In genomic region chr20:50877232-50877631, GRCh38 we compare ENCODE assay signal across 16 cellular contexts.
"Had no signal": no experiment of that assay in that cellular context is flagged by ENCODE, and none has a peak within 500 bp of the region (broad histone marks: within the 10 kb centered on the region; RNA-seq: fewer than 3 reads in every experiment).

No MANE protein-coding gene starts in this region.

- H3K27me3 ChIP-seq: esophagus squamous epithelium, gastroesophageal sphincter, neutrophil, testis, tibial nerve had no signal

- ATAC-seq: gastroesophageal sphincter; naive thymus-derived CD4-positive, alpha-beta T cell; right cardiac atrium; stimulated activated naive CD8-positive, alpha-beta T cell treated with anti-CD3 and anti-CD28 coated beads, Interleukin-15, Interleukin-2, amounts not matched to agents 100 U/mL and 50 U/mL, for 24 hours had no signal

- H3K27me3 Mint-ChIP-seq: naive thymus-derived CD4-positive, alpha-beta T cell had no signal

- H3K4me3 ChIP-seq: coronary artery, esophagus squamous epithelium, gastroesophageal sphincter, testis, tibial nerve had no signal

- H3K27ac Mint-ChIP-seq: naive thymus-derived CD4-positive, alpha-beta T cell; nephron progenitor cell had no signal

- H3K27ac ChIP-seq: coronary artery, esophagus squamous epithelium, gastroesophageal sphincter, neutrophil, testis, tibial nerve had no signal

- DNase-seq: central memory CD4-positive, alpha-beta T cell; effector memory CD4-positive, alpha-beta T cell; esophagus squamous epithelium; foreskin fibroblast; kidney glomerular epithelial cell; naive thymus-derived CD4-positive, alpha-beta T cell; nephron progenitor cell; right cardiac atrium; small intestine; stimulated activated CD4-positive, alpha-beta T cell treated with anti-CD3 and anti-CD28 coated beads, Interleukin-12 subunit alpha, Interleukin-12 subunit beta, amount 100 ng/mL, for 4 hours; stimulated activated naive CD8-positive, alpha-beta T cell treated with anti-CD3 and anti-CD28 coated beads, Interleukin-15, Interleukin-2, amounts not matched to agents 100 U/mL and 50 U/mL, for 24 hours; testis had no signal

- H3K4me3 Mint-ChIP-seq: naive thymus-derived CD4-positive, alpha-beta T cell; nephron progenitor cell had no signal

- H3K9me3 Mint-ChIP-seq: nephron progenitor cell had no signal

- H3K36me3 ChIP-seq: neutrophil had no signal

- H3K9me3 ChIP-seq: esophagus squamous epithelium, gastroesophageal sphincter, neutrophil, testis, tibial nerve had no signal

- H3K4me1 ChIP-seq: esophagus squamous epithelium, gastroesophageal sphincter, tibial nerve had no signal

- H3K4me1 Mint-ChIP-seq: naive thymus-derived CD4-positive, alpha-beta T cell had no signal
